In genomic region chr19:56369886-56370676, GRCh38 we compare ENCODE assay signal across 3 cellular contexts.
TF ChIP-seq lines count a peak whose summit lies in the region.

No MANE protein-coding gene starts in this region.

TF ChIP-seq in A549, 52 proteins besides CTCF, POLR2A, EP300 and RAD21:
- peak; percentile 62 to 78; a peak in 3 of 4 replicates for TF ChIP-seq CEBPB (IDR thresholded peaks at IDR 0.05)
- TF ChIP-seq ZSCAN20 (CRISPR knock-in tag; IDR thresholded peaks at IDR 0.05), result no peak
TF ChIP-seq in A549: peak in this region for 1.

TF ChIP-seq in IMR-90, 13 proteins besides CTCF, POLR2A, EP300 and RAD21:
- TF ChIP-seq CEBPB (IDR thresholded peaks at IDR 0.05; ENCODE audit: low read depth, low read length) (peak; percentile 90), CHD1 (IDR thresholded peaks at IDR 0.05; ENCODE audit: low read depth, low read length) (no peak)

TF ChIP-seq in K562, 482 proteins besides CTCF, POLR2A, EP300 and RAD21:
- no peak for TF ChIP-seq ZNF444 (CRISPR knock-in tag; IDR thresholded peaks at IDR 0.05)
- TF ChIP-seq CEBPB (tag; IDR thresholded peaks at IDR 0.05), result peak; percentile 93
- TF ChIP-seq GATAD2B (IDR thresholded peaks at IDR 0.05; ENCODE audit: borderline replicate concordance), result no peak
- TF ChIP-seq CEBPG (CRISPR knock-in tag; IDR thresholded peaks at IDR 0.05), result no peak
- peak; percentile 55 to 96; a peak in 3 of 4 replicates for TF ChIP-seq CEBPG (tag; conservative IDR thresholded peaks at IDR 0.05 in 1 of 2, IDR thresholded peaks at IDR 0.05 in 1 of 2)
- TF ChIP-seq, protein P1, sequence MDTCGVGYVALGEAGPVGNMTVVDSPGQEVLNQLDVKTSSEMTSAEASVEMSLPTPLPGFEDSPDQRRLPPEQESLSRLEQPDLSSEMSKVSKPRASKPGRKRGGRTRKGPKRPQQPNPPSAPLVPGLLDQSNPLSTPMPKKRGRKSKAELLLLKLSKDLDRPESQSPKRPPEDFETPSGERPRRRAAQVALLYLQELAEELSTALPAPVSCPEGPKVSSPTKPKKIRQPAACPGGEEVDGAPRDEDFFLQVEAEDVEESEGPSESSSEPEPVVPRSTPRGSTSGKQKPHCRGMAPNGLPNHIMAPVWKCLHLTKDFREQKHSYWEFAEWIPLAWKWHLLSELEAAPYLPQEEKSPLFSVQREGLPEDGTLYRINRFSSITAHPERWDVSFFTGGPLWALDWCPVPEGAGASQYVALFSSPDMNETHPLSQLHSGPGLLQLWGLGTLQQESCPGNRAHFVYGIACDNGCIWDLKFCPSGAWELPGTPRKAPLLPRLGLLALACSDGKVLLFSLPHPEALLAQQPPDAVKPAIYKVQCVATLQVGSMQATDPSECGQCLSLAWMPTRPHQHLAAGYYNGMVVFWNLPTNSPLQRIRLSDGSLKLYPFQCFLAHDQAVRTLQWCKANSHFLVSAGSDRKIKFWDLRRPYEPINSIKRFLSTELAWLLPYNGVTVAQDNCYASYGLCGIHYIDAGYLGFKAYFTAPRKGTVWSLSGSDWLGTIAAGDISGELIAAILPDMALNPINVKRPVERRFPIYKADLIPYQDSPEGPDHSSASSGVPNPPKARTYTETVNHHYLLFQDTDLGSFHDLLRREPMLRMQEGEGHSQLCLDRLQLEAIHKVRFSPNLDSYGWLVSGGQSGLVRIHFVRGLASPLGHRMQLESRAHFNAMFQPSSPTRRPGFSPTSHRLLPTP (IDR thresholded peaks at IDR 0.05; ENCODE audit: borderline replicate concordance, extremely low read depth, insufficient read length), result no peak
- peak; percentile 51; the same call in 1 of the 2 replicates for TF ChIP-seq IRF9 (tag; IDR thresholded peaks at IDR 0.05)
- no peak for TF ChIP-seq ZNF431 (CRISPR knock-in tag; IDR thresholded peaks at IDR 0.05)
- TF ChIP-seq CAMTA2 (CRISPR knock-in tag; conservative IDR thresholded peaks at IDR 0.05), result no peak
